In genomic region chr1:34529935-34530859, GRCh38 we compare ENCODE assay signal across 13 cellular contexts.
DNase-seq lines count a peak whose midpoint lies in the region; ATAC-seq and TF ChIP-seq lines count a peak whose summit lies in the region.
"Had no signal": no experiment of that assay in that cellular context is flagged by ENCODE, and none has a peak within 500 bp of the region (broad histone marks: within the 10 kb centered on the region; RNA-seq: fewer than 3 reads in every experiment).

No MANE protein-coding gene starts in this region.

- in situ Hi-C loops in transverse colon (cut with MboI; ENCODE audit: low pct_ligation_motif_present in 1 of 4, low pct_unique_long_range_greater_than_20kb in 1 of 4, low sequenced_read_pairs in 3 of 4), result no loop called here

- no peak overlapping the region for H3K4me3 ChIP-seq in transverse colon
- H3K4me3 ChIP-seq: thoracic aorta had no signal

- no peaks in the 10 kb centered on the region for H3K9me3 ChIP-seq in transverse colon
- H3K9me3 ChIP-seq: thoracic aorta had no signal

- no peak for TF ChIP-seq POLR2A in transverse colon (IDR thresholded peaks at IDR 0.05)

- H3K27ac Mint-ChIP-seq in CD14-positive monocyte, result no peak overlapping the region
- H3K27ac Mint-ChIP-seq: activated CD4-positive, alpha-beta T cell treated with anti-CD3 and anti-CD28 coated beads for 36 hours had no signal

- H3K4me1 ChIP-seq in transverse colon, result no peaks in the 10 kb centered on the region

- no peak overlapping the region for H3K4me3 Mint-ChIP-seq in CD14-positive monocyte
- H3K4me3 Mint-ChIP-seq: activated CD4-positive, alpha-beta T cell treated with anti-CD3 and anti-CD28 coated beads for 36 hours had no signal

- peak; percentile 42 for DNase-seq in A172 (ENCODE audit: low spot score)
- peak; percentile 10 for DNase-seq in HT1080 (ENCODE audit: low read depth)
- DNase-seq in activated T-cell treated with anti-CD3 and anti-CD28 coated beads, Interleukin-2, amount 50 U/mL, for 48 hours, result no peak
- no peak for DNase-seq in midbrain (lab: John Stamatoyannopoulos, UW)
- DNase-seq in CD14-positive monocyte (ENCODE audit: low spot score), result no peak
- DNase-seq in transverse colon, result no peak
- DNase-seq: activated CD4-positive, alpha-beta T cell treated with anti-CD3 and anti-CD28 coated beads for 36 hours; activated naive CD4-positive, alpha-beta T cell treated with Interleukin-2 at 50 U/mL for 16 hours; NCI-H226; SIG-M5 had no signal

- intact Hi-C loops in CD14-positive monocyte (cut with micrococcal nuclease) (no loop called here), transverse colon (cut with DNase I; ENCODE audit: low total_unique reads) (no loop called here)

- peaks cover 8% of the 10 kb centered on the region for H3K4me1 Mint-ChIP-seq in CD14-positive monocyte
- H3K4me1 Mint-ChIP-seq: activated CD4-positive, alpha-beta T cell treated with anti-CD3 and anti-CD28 coated beads for 36 hours had no signal

- H3K27ac ChIP-seq in transverse colon, result no peak overlapping the region
- H3K27ac ChIP-seq: thoracic aorta had no signal

- no peak for TF ChIP-seq EP300 in transverse colon (IDR thresholded peaks at IDR 0.05; ENCODE audit: low read depth)

- no peaks in the 10 kb centered on the region for H3K36me3 ChIP-seq in transverse colon
- H3K36me3 ChIP-seq: thoracic aorta had no signal

- ATAC-seq in GM19025 (IDR thresholded peaks at IDR 0.05; ENCODE audit: low read depth, unreplicated experiment) (peak; percentile 54), HG02571 (IDR thresholded peaks at IDR 0.05; ENCODE audit: unreplicated experiment) (peak; percentile 52)
- ATAC-seq: activated CD4-positive, alpha-beta T cell treated with anti-CD3 and anti-CD28 coated beads for 36 hours had no signal

- TF ChIP-seq CTCF in CD14-positive monocyte (IDR thresholded peaks at IDR 0.05), result no peak
- no peak for TF ChIP-seq CTCF in transverse colon (IDR thresholded peaks at IDR 0.05)

- peaks cover 2 to 5% (median 5%) of the 10 kb centered on the region in 3 donors for H3K27me3 Mint-ChIP-seq in CD14-positive monocyte (ENCODE audit: low read depth in 3 of 3)

- 17 to 26% methylated on average over 5 to 12 of the region's 12 CpGs for WGBS in transverse colon (ENCODE audit: low coverage in 1 of 2), 2 donors

- no peaks in the 10 kb centered on the region for H3K27me3 ChIP-seq in transverse colon

- no peaks in the 10 kb centered on the region for H3K36me3 Mint-ChIP-seq in CD14-positive monocyte

- H3K9me3 Mint-ChIP-seq in CD14-positive monocyte, result peaks cover 0 to 3% (median 0%) of the 10 kb centered on the region in 7 donors

Comparison
In these comparisons a context has a peak if more than half of its experiments do, and no peak if none do; other contexts are left out.
1. DNase-seq: peak in A172 (single experiment) and HT1080 (single experiment); none in activated T-cell treated with anti-CD3 and anti-CD28 coated beads, Interleukin-2, amount 50 U/mL, for 48 hours (0 of 2), midbrain (single experiment), CD14-positive monocyte (single experiment) and transverse colon (single experiment).